Comparison of ENCODE assay signal across 8 cellular contexts in genomic region chr10:75396861-75397570, GRCh38. TPM values are rescaled to one million over a fixed set of nuclear protein-coding genes. Genes with fewer than 3 reads are reported as not detected.
DNase-seq lines count a peak whose midpoint lies in the region; ATAC-seq, FAIRE-seq and TF ChIP-seq lines count a peak whose summit lies in the region.
"Had no signal": no experiment of that assay in that cellular context is flagged by ENCODE, and none has a peak within 500 bp of the region (broad histone marks: within the 10 kb centered on the region; RNA-seq: fewer than 3 reads in every experiment).

No MANE protein-coding gene starts in this region.

- CTCF ChIA-PET in endothelial cell of umbilical vein (lab: Charles Lee): interaction anchor here (1.6 to 2.9 kb wide), 4 partner anchors 33 to 640 kb away, joined by 4 to 14 read pairs (median 8); partner anchors contain the start of gene LRMDA

- peak overlapping the region; percentile 48 for H2AFZ ChIP-seq in endothelial cell of umbilical vein (ENCODE audit: low read depth, low read length)

- peaks cover 16% of the 10 kb centered on the region for H3K4me1 Mint-ChIP-seq in stimulated activated effector memory CD8-positive, alpha-beta T cell treated with anti-CD3 and anti-CD28 coated beads, Interleukin-12 subunit alpha, Interleukin-12 subunit beta, amount 100 ng/mL, for 72 hours

- peaks cover 6 to 25% of the 10 kb centered on the region in 2 experiments for H3K27me3 ChIP-seq in endothelial cell of umbilical vein (ENCODE audit: control insufficient read depth in 2 of 2, insufficient read depth in 2 of 2, low read length in 2 of 2)
- H3K27me3 ChIP-seq in lower lobe of right lung (ENCODE audit: low read depth): peaks cover 13% of the 10 kb centered on the region
- no peaks in the 10 kb centered on the region for H3K27me3 ChIP-seq in tibial artery

- H3K4me3 Mint-ChIP-seq in stimulated activated effector memory CD8-positive, alpha-beta T cell treated with anti-CD3 and anti-CD28 coated beads, Interleukin-12 subunit alpha, Interleukin-12 subunit beta, amount 100 ng/mL, for 72 hours: no peak overlapping the region

- H3K9me3 ChIP-seq in endothelial cell of umbilical vein (replicated peaks; ENCODE audit: control insufficient read depth, insufficient read depth, low read length) (no peaks in the 10 kb centered on the region), lower lobe of right lung (no peaks in the 10 kb centered on the region), tibial artery (no peaks in the 10 kb centered on the region)

- POLR2A ChIA-PET in endothelial cell of umbilical vein (lab: Charles Lee): no interaction called here

- no peaks in the 10 kb centered on the region for H4K20me1 ChIP-seq in endothelial cell of umbilical vein (replicated peaks; ENCODE audit: control insufficient read depth, extremely low read depth, insufficient read depth, low read length)

- H3K4me3 ChIP-seq in endothelial cell of umbilical vein (replicated peaks in 1 of 3; ENCODE audit: insufficient read depth in 1 of 3, low read depth in 1 of 3, low read length in 3 of 3) (peak overlapping the region; percentile 39 to 61 (median 44)), lower lobe of right lung (peak overlapping the region; percentile 93), tibial artery (peak overlapping the region; percentile 36 to 40)

- ATAC-seq in lower lobe of right lung (peak; percentile 1 to 4), GM21717 (IDR thresholded peaks at IDR 0.05; ENCODE audit: unreplicated experiment) (no peak), HG03521 (IDR thresholded peaks at IDR 0.05; ENCODE audit: unreplicated experiment) (no peak)
- no peak for ATAC-seq in stimulated activated effector memory CD8-positive, alpha-beta T cell treated with anti-CD3 and anti-CD28 coated beads, Interleukin-12 subunit alpha, Interleukin-12 subunit beta, amount 100 ng/mL, for 72 hours

- H3K4me1 ChIP-seq in endothelial cell of umbilical vein (ENCODE audit: control insufficient read depth, extremely low read depth, insufficient read depth, low read length) (peaks cover 35% of the 10 kb centered on the region), lower lobe of right lung (peaks cover 29% of the 10 kb centered on the region), tibial artery (peaks cover 0 to 35% (median 21%) of the 10 kb centered on the region in 4 donors)

- H3K9me1 ChIP-seq in endothelial cell of umbilical vein (replicated peaks; ENCODE audit: control insufficient read depth, extremely low read depth, insufficient read depth, low read length): no peaks in the 10 kb centered on the region

- no peak for TF ChIP-seq POLR2A in endothelial cell of umbilical vein (IDR thresholded peaks at IDR 0.05; ENCODE audit: low read depth, low read length)

- TF ChIP-seq CTCF in endothelial cell of umbilical vein (IDR thresholded peaks at IDR 0.05; ENCODE audit: extremely low read depth in 1 of 2, insufficient read depth in 1 of 2, low read depth in 1 of 2, low read length in 2 of 2): no peak
- no peak for TF ChIP-seq CTCF in lower lobe of right lung (IDR thresholded peaks at IDR 0.05)
- no peak for TF ChIP-seq CTCF in tibial artery (IDR thresholded peaks at IDR 0.05)

- peaks cover 6% of the 10 kb centered on the region for H3K36me3 Mint-ChIP-seq in stimulated activated effector memory CD8-positive, alpha-beta T cell treated with anti-CD3 and anti-CD28 coated beads, Interleukin-12 subunit alpha, Interleukin-12 subunit beta, amount 100 ng/mL, for 72 hours

- H3K36me3 ChIP-seq in endothelial cell of umbilical vein (ENCODE audit: control insufficient read depth in 2 of 2, extremely low read depth in 1 of 2, insufficient read depth in 2 of 2, low read length in 2 of 2) (no peaks in the 10 kb centered on the region), lower lobe of right lung (peaks cover 16% of the 10 kb centered on the region), tibial artery (peaks cover 15 to 33% (median 28%) of the 10 kb centered on the region in 3 donors)

- FAIRE-seq in endothelial cell of umbilical vein (lab: Jason Lieb, UNC): no peak
- FAIRE-seq: TTC549 had no signal

- peak overlapping the region; percentile 62 for H3K4me2 ChIP-seq in endothelial cell of umbilical vein (ENCODE audit: insufficient read depth, low read length)

- intact Hi-C loops in endothelial cell of umbilical vein (cut with micrococcal nuclease) (loop anchor here (5.0 kb wide), 2 partner anchors 165 to 1715 kb away; no protein-coding TSS in a partner anchor), lower lobe of right lung (cut with DNase I) (no loop called here), tibial artery (cut with DNase I; ENCODE audit: low total_unique reads) (loop anchor here (5.0 to 10.0 kb wide), 5 partner anchors 100 to 1610 kb away; no protein-coding TSS in a partner anchor)

- no TSS peak for BruUV-seq in endothelial cell of umbilical vein (replicated peaks; lab: Mats Ljungman, UMichigan)

- dilution Hi-C loops in endothelial cell of umbilical vein (cut with MboI; ENCODE audit: extremely low pct_ligation_motif_present, low sequenced_read_pairs): no loop called here

- no peaks in the 10 kb centered on the region for H3K9me3 Mint-ChIP-seq in stimulated activated effector memory CD8-positive, alpha-beta T cell treated with anti-CD3 and anti-CD28 coated beads, Interleukin-12 subunit alpha, Interleukin-12 subunit beta, amount 100 ng/mL, for 72 hours

- DNase-seq in HuH-7 (ENCODE audit: low spot score): peak; percentile 60
- peak; percentile 13 for DNase-seq in endothelial cell of umbilical vein (ENCODE audit: low read depth, low spot score)
- DNase-seq in lower lobe of right lung: peak; percentile 55
- no peak for DNase-seq in tibial artery
- DNase-seq in stimulated activated effector memory CD8-positive, alpha-beta T cell treated with anti-CD3 and anti-CD28 coated beads, Interleukin-12 subunit alpha, Interleukin-12 subunit beta, amount 100 ng/mL, for 72 hours (ENCODE audit: low spot score in 2 of 2): no peak

- no peak overlapping the region for H3K27ac ChIP-seq in endothelial cell of umbilical vein (ENCODE audit: insufficient read depth, low read depth, low read length)
- peak overlapping the region; percentile 97 for H3K27ac ChIP-seq in lower lobe of right lung
- H3K27ac ChIP-seq in tibial artery: peak overlapping the region; percentile 16 to 21

- peaks cover 12% of the 10 kb centered on the region for H3K79me2 ChIP-seq in endothelial cell of umbilical vein (ENCODE audit: control insufficient read depth, insufficient read depth, low read length)

- H3K9ac ChIP-seq in endothelial cell of umbilical vein (replicated peaks; ENCODE audit: extremely low read depth, insufficient read depth, low read length): peak overlapping the region; percentile 25

- no peak overlapping the region for H3K27ac Mint-ChIP-seq in stimulated activated effector memory CD8-positive, alpha-beta T cell treated with anti-CD3 and anti-CD28 coated beads, Interleukin-12 subunit alpha, Interleukin-12 subunit beta, amount 100 ng/mL, for 72 hours

TF ChIP-seq in endothelial cell of umbilical vein, 7 proteins besides CTCF, POLR2A, EP300 and RAD21:
- no peak for TF ChIP-seq POLR2AphosphoS5 (IDR thresholded peaks at IDR 0.05; ENCODE audit: insufficient read depth, low read depth, low read length)
- no peak for TF ChIP-seq GATA2 (IDR thresholded peaks at IDR 0.05; ENCODE audit: insufficient read depth, insufficient read length, low read depth, low read length)
- TF ChIP-seq EZH2 (IDR thresholded peaks at IDR 0.05; ENCODE audit: borderline replicate concordance, low read depth, low read length, severe bottlenecking): no peak
- TF ChIP-seq JUN (IDR thresholded peaks at IDR 0.05; ENCODE audit: borderline replicate concordance, insufficient read depth, insufficient read length, low read depth): no peak
- no peak for TF ChIP-seq FOS (IDR thresholded peaks at IDR 0.05; ENCODE audit: borderline replicate concordance, insufficient read depth, low read length)
- no peak for TF ChIP-seq MYC (IDR thresholded peaks at IDR 0.05; ENCODE audit: low read depth, low read length)
- TF ChIP-seq, protein P1, sequence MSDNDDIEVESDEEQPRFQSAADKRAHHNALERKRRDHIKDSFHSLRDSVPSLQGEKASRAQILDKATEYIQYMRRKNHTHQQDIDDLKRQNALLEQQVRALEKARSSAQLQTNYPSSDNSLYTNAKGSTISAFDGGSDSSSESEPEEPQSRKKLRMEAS (IDR thresholded peaks at IDR 0.05; ENCODE audit: insufficient read depth, insufficient read length): no peak

RNA-seq across cellular contexts. Expression of gene ZNF503, which starts 4.5 kb away (rescaled TPM):
- total RNA-seq in endothelial cell of umbilical vein (2.2 and 2.7 TPM in 2 replicates), lower lobe of right lung (28.3 TPM)
- polyA plus RNA-seq in endothelial cell of umbilical vein: 0.58 and 0.73 TPM in 2 replicates
- 0.28 and 0.37 TPM in 2 replicates for polyA plus RNA-seq in endothelial cell of umbilical vein (2011; cell fraction: cytosol; rRNA removed)
- polyA plus RNA-seq in endothelial cell of umbilical vein (2011; cell fraction: nucleus; rRNA removed): 0.37 and 0.39 TPM in 2 replicates
- 0.23 and 0.45 TPM in 2 replicates for polyA plus RNA-seq in endothelial cell of umbilical vein (2012)
- 0.40 and 0.66 TPM in 2 replicates for polyA minus RNA-seq in endothelial cell of umbilical vein
- polyA minus RNA-seq in endothelial cell of umbilical vein (2011; cell fraction: cytosol; rRNA and poly(A)+ RNA removed): 6.3 TPM
- polyA minus RNA-seq in endothelial cell of umbilical vein (2011; cell fraction: nucleus; rRNA and poly(A)+ RNA removed): 0.48 and 1.2 TPM in 2 replicates

RNA-seq across cellular contexts. Expression of gene LRMDA, which starts 34.4 kb away (rescaled TPM):
- 5.1 and 9.7 TPM in 2 replicates for total RNA-seq in endothelial cell of umbilical vein
- 7.0 and 18.0 TPM in 2 replicates for polyA plus RNA-seq in endothelial cell of umbilical vein
- polyA plus RNA-seq in endothelial cell of umbilical vein (2011; cell fraction: cytosol; rRNA removed): 5.3 and 11.2 TPM in 2 replicates
- polyA plus RNA-seq in endothelial cell of umbilical vein (2011; cell fraction: nucleus; rRNA removed): 3.7 and 6.1 TPM in 2 replicates
- polyA plus RNA-seq in endothelial cell of umbilical vein (2012): 0.27 and 1.6 TPM in 2 replicates
- 6.9 and 22.5 TPM in 2 replicates for polyA minus RNA-seq in endothelial cell of umbilical vein
- not detected for polyA minus RNA-seq in endothelial cell of umbilical vein (2011; cell fraction: cytosol; rRNA and poly(A)+ RNA removed)
- polyA minus RNA-seq in endothelial cell of umbilical vein (2011; cell fraction: nucleus; rRNA and poly(A)+ RNA removed): 23.9 and 26.9 TPM in 2 replicates
- total RNA-seq in lower lobe of right lung: 29.9 TPM

Comparison
In these comparisons a context has a peak if more than half of its experiments do, and no peak if none do; other contexts are left out.
1. DNase-seq: peak in HuH-7 (single experiment), endothelial cell of umbilical vein (single experiment) and lower lobe of right lung (single experiment); none in tibial artery (0 of 2) and stimulated activated effector memory CD8-positive, alpha-beta T cell treated with anti-CD3 and anti-CD28 coated beads, Interleukin-12 subunit alpha, Interleukin-12 subunit beta, amount 100 ng/mL, for 72 hours (0 of 2).
2. H3K4me3 ChIP-seq: peak in every context shown above with its lines; median percentile 93 in lower lobe of right lung; 44 in endothelial cell of umbilical vein; 38 in tibial artery.
3. ATAC-seq: peak in lower lobe of right lung (2 of 2); none in stimulated activated effector memory CD8-positive, alpha-beta T cell treated with anti-CD3 and anti-CD28 coated beads, Interleukin-12 subunit alpha, Interleukin-12 subunit beta, amount 100 ng/mL, for 72 hours (single experiment), GM21717 (single experiment) and HG03521 (single experiment).